13 cellular contexts compared by ENCODE assay signal in the genomic region with DNA sequence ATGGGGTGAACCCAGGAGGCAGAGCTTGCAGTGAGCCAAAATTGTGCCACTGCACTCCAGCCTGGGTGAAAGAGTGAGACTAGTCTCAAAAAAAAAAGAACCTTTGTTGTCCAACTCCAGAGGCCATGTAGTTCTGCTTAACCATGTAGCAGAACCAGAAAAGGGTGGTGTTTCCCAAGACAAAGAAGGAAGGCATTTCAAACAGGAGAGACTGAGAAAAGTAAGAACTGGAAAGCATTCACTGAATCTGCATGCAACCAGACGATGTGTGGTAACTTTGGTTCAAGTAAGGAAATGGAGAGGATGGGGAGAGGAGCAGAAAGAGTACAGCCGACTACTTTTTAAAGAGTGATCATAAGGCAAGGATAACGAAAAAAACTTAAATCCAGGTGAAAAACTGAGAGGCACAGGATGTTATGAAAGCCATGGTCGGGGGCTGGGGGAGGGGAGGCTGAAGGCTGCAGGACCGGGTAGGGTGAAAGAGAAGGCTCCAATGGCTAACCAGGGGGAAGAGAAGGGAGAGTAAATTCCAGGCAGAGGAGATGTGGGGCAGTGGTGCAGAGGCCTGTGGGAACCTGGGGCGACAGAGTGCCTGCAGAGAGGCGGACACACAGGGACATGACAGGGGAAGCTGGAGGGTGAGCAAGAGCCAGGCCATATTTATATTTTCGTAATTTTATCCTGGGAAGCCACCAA. TPM values are rescaled to one million over a fixed set of nuclear protein-coding genes. Genes with fewer than 3 reads are reported as not detected.
DNase-seq lines count a peak whose midpoint lies in the region; ATAC-seq and TF ChIP-seq lines count a peak whose summit lies in the region.
"Had no signal": no experiment of that assay in that cellular context is flagged by ENCODE, and none has a peak within 500 bp of the region (broad histone marks: within the 10 kb centered on the region; RNA-seq: fewer than 3 reads in every experiment).

No MANE protein-coding gene starts in this region.

- H3K36me3 ChIP-seq in RWPE2 (ENCODE audit: low read depth) (no peaks in the 10 kb centered on the region; the same call in 1 of the 2 replicates), colonic mucosa (no peaks in the 10 kb centered on the region)

- H3K27me3 ChIP-seq in RWPE2 (ENCODE audit: insufficient read depth, poor library complexity, severe bottlenecking) (no peaks in the 10 kb centered on the region), colonic mucosa (no peaks in the 10 kb centered on the region)

- no peak for DNase-seq in activated T-cell treated with anti-CD3 and anti-CD28 coated beads, Interleukin-2, amount 50 U/mL, for 24 hours
- DNase-seq in activated T-cell treated with anti-CD3 and anti-CD28 coated beads, Interleukin-2, amount 50 U/mL, for 48 hours: no peak
- DNase-seq in RWPE2 (ENCODE audit: low spot score): no peak
- DNase-seq in iPS-NIHi11 (ENCODE audit: low spot score): peak; percentile 48
- peak; percentile 5 for DNase-seq in superior temporal gyrus (ENCODE audit: extremely low spot score)
- DNase-seq in glomerular visceral epithelial cell (ENCODE audit: extremely low spot score): no peak
- DNase-seq in colonic mucosa: no peak
- DNase-seq: activated T-cell treated with anti-CD3 and anti-CD28 coated beads, Interleukin-2, amount 50 U/mL, for 1 hour; central memory CD4-positive, alpha-beta T cell; left cardiac atrium; stimulated activated CD4-positive, alpha-beta T cell treated with anti-CD3 and anti-CD28 coated beads, Interleukin-4, amount 100 ng/mL, for 1 hour; T1000 had no signal

- H3K4me1 Mint-ChIP-seq in activated T-cell treated with anti-CD3 and anti-CD28 coated beads, Interleukin-2, amount 50 U/mL, for 24 hours (ENCODE audit: low read depth): peaks cover 68% of the 10 kb centered on the region

- no peak overlapping the region for H3K9ac ChIP-seq in colonic mucosa (ENCODE audit: low read depth in 2 of 2, low read length in 2 of 2)

- no peak for ATAC-seq in RWPE2 (ENCODE audit: low read depth)
- ATAC-seq in HG02981 (IDR thresholded peaks at IDR 0.05; ENCODE audit: unreplicated experiment): no peak
- ATAC-seq: left cardiac atrium had no signal

- intact Hi-C loops in colonic mucosa (cut with DNase I): no loop called here

- TF ChIP-seq CTCF in RWPE2 (IDR thresholded peaks at IDR 0.05; ENCODE audit: poor library complexity, severe bottlenecking): no peak
- no peak for TF ChIP-seq CTCF in colonic mucosa (IDR thresholded peaks at IDR 0.05)

- H3K4me3 ChIP-seq in RWPE2 (ENCODE audit: severe bottlenecking) (no peak overlapping the region), colonic mucosa (no peak overlapping the region)

- H3K4me1 ChIP-seq in RWPE2 (ENCODE audit: insufficient read depth, poor library complexity, severe bottlenecking): peaks cover 24% of the 10 kb centered on the region
- peaks cover 12% of the 10 kb centered on the region for H3K4me1 ChIP-seq in colonic mucosa

- H3K36me3 Mint-ChIP-seq in activated T-cell treated with anti-CD3 and anti-CD28 coated beads, Interleukin-2, amount 50 U/mL, for 24 hours (ENCODE audit: low read depth): peaks cover 38% of the 10 kb centered on the region

- no peaks in the 10 kb centered on the region for H3K27me3 Mint-ChIP-seq in activated T-cell treated with anti-CD3 and anti-CD28 coated beads, Interleukin-2, amount 50 U/mL, for 24 hours

- H3K27ac Mint-ChIP-seq in activated T-cell treated with anti-CD3 and anti-CD28 coated beads, Interleukin-2, amount 50 U/mL, for 24 hours: peak overlapping the region; percentile 68

- no peak overlapping the region for H3K4me3 Mint-ChIP-seq in activated T-cell treated with anti-CD3 and anti-CD28 coated beads, Interleukin-2, amount 50 U/mL, for 24 hours

- peak overlapping the region; percentile 69 for H3K27ac ChIP-seq in RWPE2 (ENCODE audit: poor library complexity, severe bottlenecking)
- H3K27ac ChIP-seq in colonic mucosa: no peak overlapping the region

- H3K9me3 Mint-ChIP-seq in activated T-cell treated with anti-CD3 and anti-CD28 coated beads, Interleukin-2, amount 50 U/mL, for 24 hours: no peaks in the 10 kb centered on the region

- H3K9me3 ChIP-seq in RWPE2 (ENCODE audit: severe bottlenecking) (peaks cover 3% of the 10 kb centered on the region), colonic mucosa (no peaks in the 10 kb centered on the region)

RNA-seq across cellular contexts. Expression of gene MAPK1, which starts 48.8 kb away (rescaled TPM):
- total RNA-seq in colonic mucosa: 100 to 1,000 TPM; 140 to 147 TPM

Comparison
In these comparisons a context has a peak if more than half of its experiments do, and no peak if none do; other contexts are left out.
1. DNase-seq: peak in iPS-NIHi11 (single experiment) and superior temporal gyrus (single experiment); none in activated T-cell treated with anti-CD3 and anti-CD28 coated beads, Interleukin-2, amount 50 U/mL, for 24 hours (single experiment), activated T-cell treated with anti-CD3 and anti-CD28 coated beads, Interleukin-2, amount 50 U/mL, for 48 hours (0 of 2), RWPE2 (single experiment), glomerular visceral epithelial cell (single experiment) and colonic mucosa (single experiment).